In the genomic region with DNA sequence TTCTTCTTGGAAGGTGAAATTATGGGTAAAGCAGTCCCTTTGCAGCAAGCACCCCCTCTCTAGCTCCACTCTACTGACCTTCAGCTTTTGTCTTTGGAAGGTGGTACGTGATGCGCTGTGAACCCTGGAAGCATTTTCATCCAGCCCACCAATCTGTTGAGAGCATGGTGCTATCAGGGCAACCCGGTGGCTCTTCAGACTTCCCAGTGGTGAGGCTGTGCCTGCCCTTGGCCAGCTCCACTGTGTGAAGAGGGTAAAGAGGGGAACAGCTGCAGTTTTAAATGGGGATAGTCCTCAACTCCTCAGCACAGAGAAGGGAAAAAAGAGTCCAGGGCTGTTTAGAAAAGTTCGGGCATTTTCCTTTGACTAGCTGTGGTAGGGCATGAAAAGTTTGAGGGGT, we compare ENCODE assay signal across 19 cellular contexts.
"Had no signal": no experiment of that assay in that cellular context is flagged by ENCODE, and none has a peak within 500 bp of the region (broad histone marks: within the 10 kb centered on the region; RNA-seq: fewer than 3 reads in every experiment).

No MANE protein-coding gene starts in this region.

- H3K36me3 ChIP-seq: neural progenitor cell, thyroid gland had no signal

- H3K27me3 ChIP-seq: foreskin keratinocyte, neural progenitor cell, thyroid gland had no signal

- H3K9me3 ChIP-seq: thyroid gland had no signal

- H3K9me3 Mint-ChIP-seq: activated naive CD4-positive, alpha-beta T cell treated with anti-CD3 and anti-CD28 coated beads, Interleukin-2, amount 50 U/mL, for 72 hours; brain; dendritic cell treated with granulocyte-macrophage colony-stimulating factor and Interleukin-4, amounts not matched to agents 40 ng/mL and 50 ng/mL, for 4 days; memory B cell; naive thymus-derived CD4-positive, alpha-beta T cell; neural progenitor cell; stimulated activated naive CD8-positive, alpha-beta T cell treated with anti-CD3 and anti-CD28 coated beads, Interleukin-15, Interleukin-2, amounts not matched to agents 100 ng/mL and 50 ng/mL, for 24 hours had no signal

- H3K9ac ChIP-seq: neural progenitor cell had no signal

- H3K27ac Mint-ChIP-seq: activated naive CD4-positive, alpha-beta T cell treated with anti-CD3 and anti-CD28 coated beads, Interleukin-2, amount 50 U/mL, for 72 hours; dendritic cell treated with granulocyte-macrophage colony-stimulating factor and Interleukin-4, amounts not matched to agents 40 ng/mL and 50 ng/mL, for 4 days; memory B cell; stimulated activated naive CD8-positive, alpha-beta T cell treated with anti-CD3 and anti-CD28 coated beads, Interleukin-15, Interleukin-2, amounts not matched to agents 100 ng/mL and 50 ng/mL, for 24 hours had no signal

- H3K27me3 Mint-ChIP-seq: dendritic cell treated with granulocyte-macrophage colony-stimulating factor and Interleukin-4, amounts not matched to agents 40 ng/mL and 50 ng/mL, for 4 days; memory B cell; naive thymus-derived CD4-positive, alpha-beta T cell; stimulated activated naive CD8-positive, alpha-beta T cell treated with anti-CD3 and anti-CD28 coated beads, Interleukin-15, Interleukin-2, amounts not matched to agents 100 ng/mL and 50 ng/mL, for 24 hours had no signal

- H2AFZ ChIP-seq: neural progenitor cell had no signal

- H3K4me2 ChIP-seq: neural progenitor cell had no signal

- H3K4me3 ChIP-seq: neural progenitor cell, thyroid gland had no signal

- H3K4me3 Mint-ChIP-seq: brain; dendritic cell treated with granulocyte-macrophage colony-stimulating factor and Interleukin-4, amounts not matched to agents 40 ng/mL and 50 ng/mL, for 4 days; memory B cell; naive thymus-derived CD4-positive, alpha-beta T cell; neural progenitor cell; stimulated activated naive CD8-positive, alpha-beta T cell treated with anti-CD3 and anti-CD28 coated beads, Interleukin-15, Interleukin-2, amounts not matched to agents 100 ng/mL and 50 ng/mL, for 24 hours had no signal

- H3K36me3 Mint-ChIP-seq: activated naive CD4-positive, alpha-beta T cell treated with anti-CD3 and anti-CD28 coated beads, Interleukin-2, amount 50 U/mL, for 72 hours; brain; neural progenitor cell had no signal

- H3K27ac ChIP-seq: neural progenitor cell, thyroid gland had no signal

- ATAC-seq: activated naive CD4-positive, alpha-beta T cell treated with anti-CD3 and anti-CD28 coated beads, Interleukin-2, amount 50 U/mL, for 72 hours; foreskin keratinocyte; naive thymus-derived CD4-positive, alpha-beta T cell had no signal

- DNase-seq: activated gamma-delta T cell treated with Interleukin-2 at 50 U/mL for 16 hours; activated T-cell treated with anti-CD3 and anti-CD28 coated beads, Interleukin-2, amount 50 U/mL, for 1 hour; aorta; effector CD4-positive, alpha-beta T cell; erythroblast; foreskin keratinocyte; hippocampal formation; kidney glomerular epithelial cell; naive thymus-derived CD4-positive, alpha-beta T cell; posterior cingulate gyrus; retina; T-helper 9 cell; thyroid gland had no signal
